8 cellular contexts compared by ENCODE assay signal in the genomic region with DNA sequence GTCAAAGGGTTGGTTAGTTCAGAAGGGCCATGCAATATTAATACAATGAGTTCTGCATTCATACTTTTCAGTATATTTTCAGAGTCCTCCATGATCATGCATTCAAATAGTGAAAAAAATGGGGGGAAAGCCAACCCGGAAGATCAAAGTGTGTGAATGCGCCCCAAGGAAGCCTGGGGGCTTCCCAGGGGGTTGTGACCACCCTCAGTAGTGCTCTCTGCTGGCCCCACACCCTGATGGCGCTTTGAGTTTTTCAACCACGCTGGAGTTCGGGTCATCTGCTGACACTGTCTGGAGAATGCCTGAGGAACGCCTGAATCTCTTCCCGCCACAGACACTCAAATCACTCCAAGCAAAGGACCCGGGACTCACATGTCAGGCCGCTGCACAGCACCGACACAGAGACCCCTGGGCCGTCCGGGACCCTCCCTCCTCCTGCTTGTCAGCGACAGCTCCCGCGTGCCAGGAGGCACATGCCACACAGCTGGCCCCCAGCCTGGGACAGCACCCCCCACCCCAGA. TPM values are rescaled to one million over a fixed set of nuclear protein-coding genes. Genes with fewer than 3 reads are reported as not detected.
A peak's percentile ranks its signal among the peaks of the same experiment; 100 is the strongest.
DNase-seq lines count a peak whose midpoint lies in the region; ATAC-seq and TF ChIP-seq lines count a peak whose summit lies in the region.

No MANE protein-coding gene starts in this region.

- peaks cover 17% of the 10 kb centered on the region for H3K27me3 ChIP-seq in iPS-18a (ENCODE audit: control insufficient read depth, insufficient read depth, low read length)
- peaks cover 0 to 26% (median 0%) of the 10 kb centered on the region in 7 donors for H3K27me3 ChIP-seq in spleen (replicated peaks in 1 of 7)

- H3K4me1 ChIP-seq in iPS-18a (ENCODE audit: control insufficient read depth, low read depth, low read length) (peaks cover 17% of the 10 kb centered on the region), spleen (peaks cover 43 to 85% (median 66%) of the 10 kb centered on the region in 6 donors)

- peaks cover 3% of the 10 kb centered on the region for H3K36me3 Mint-ChIP-seq in WTC11

- 2 to 11% (median 3%) methylated on average over 15 of the region's 15 CpGs for WGBS in spleen, 5 donors

- no peaks in the 10 kb centered on the region for H3K36me3 ChIP-seq in iPS-18a (ENCODE audit: control insufficient read depth, low read depth, low read length)
- peaks cover 0 to 5% (median 0%) of the 10 kb centered on the region in 6 donors for H3K36me3 ChIP-seq in spleen

- CTCF ChIA-PET in WTC11 (lab: Charles Lee) = interaction anchor here (0.6 to 2.9 kb wide), 13 partner anchors 9 to 351 kb away, joined by 3 to 13 read pairs (median 4); no protein-coding TSS in a partner anchor

- H3K4me3 ChIP-seq in iPS-18a (ENCODE audit: low read length) = peak overlapping the region; percentile 67
- H3K4me3 ChIP-seq in spleen = peak overlapping the region; percentile 50 to 86 (median 60)

- H3K27me3 Mint-ChIP-seq in WTC11 (ENCODE audit: low read depth) = peaks cover 40% of the 10 kb centered on the region

- TF ChIP-seq CTCF in WTC11 (IDR thresholded peaks at IDR 0.05) = no peak
- no peak for TF ChIP-seq CTCF in spleen (IDR thresholded peaks at IDR 0.05 in 8 of 11, conservative IDR thresholded peaks at IDR 0.05 in 3 of 11)

- H3K9ac ChIP-seq in iPS-18a (ENCODE audit: low read length) = peak overlapping the region; percentile 73

- POLR2A ChIA-PET in WTC11 (lab: Charles Lee) = no interaction called here

- H3K27ac Mint-ChIP-seq in WTC11 = peak overlapping the region; percentile 10; the same call in 1 of the 2 replicates

- ATAC-seq in WTC11 = no peak; the same call in 1 of the 2 replicates
- no peak for ATAC-seq in GM18519 (IDR thresholded peaks at IDR 0.05; ENCODE audit: low FRiP score, unreplicated experiment)
- no peak for ATAC-seq in GM21528 (IDR thresholded peaks at IDR 0.05; ENCODE audit: low FRiP score, unreplicated experiment)
- ATAC-seq in HG03025 (IDR thresholded peaks at IDR 0.05; ENCODE audit: low FRiP score, unreplicated experiment) = no peak

- H3K9me3 ChIP-seq in iPS-18a (ENCODE audit: control insufficient read depth, low read depth, low read length) = no peaks in the 10 kb centered on the region
- H3K9me3 ChIP-seq in spleen = no peaks in the 10 kb centered on the region

- H3K27ac ChIP-seq in iPS-18a (ENCODE audit: low read length) = no peak overlapping the region
- peak overlapping the region; percentile 70 to 93 (median 90) for H3K27ac ChIP-seq in spleen

- peaks cover 7% of the 10 kb centered on the region for H3K9me3 Mint-ChIP-seq in WTC11

- H3K4me1 Mint-ChIP-seq in WTC11 = peaks cover 62% of the 10 kb centered on the region

- peak; percentile 46 for DNase-seq in HT-29 (ENCODE audit: low spot score)
- no peak for DNase-seq in WTC11 (ENCODE audit: low spot score)
- no peak for DNase-seq in spleen
- no peak for DNase-seq in NCI-H1105 (lab: John Stamatoyannopoulos, UW)

- TF ChIP-seq POLR2A in spleen (IDR thresholded peaks at IDR 0.05) = no peak

- H3K4me3 Mint-ChIP-seq in WTC11 = peak overlapping the region; percentile 85

- intact Hi-C loops in spleen (cut with DNase I; ENCODE audit: low total_unique reads) = no loop called here

TF ChIP-seq in WTC11, 78 proteins besides CTCF, POLR2A, EP300 and RAD21 (continues in another document):
- TF ChIP-seq, protein P1, sequence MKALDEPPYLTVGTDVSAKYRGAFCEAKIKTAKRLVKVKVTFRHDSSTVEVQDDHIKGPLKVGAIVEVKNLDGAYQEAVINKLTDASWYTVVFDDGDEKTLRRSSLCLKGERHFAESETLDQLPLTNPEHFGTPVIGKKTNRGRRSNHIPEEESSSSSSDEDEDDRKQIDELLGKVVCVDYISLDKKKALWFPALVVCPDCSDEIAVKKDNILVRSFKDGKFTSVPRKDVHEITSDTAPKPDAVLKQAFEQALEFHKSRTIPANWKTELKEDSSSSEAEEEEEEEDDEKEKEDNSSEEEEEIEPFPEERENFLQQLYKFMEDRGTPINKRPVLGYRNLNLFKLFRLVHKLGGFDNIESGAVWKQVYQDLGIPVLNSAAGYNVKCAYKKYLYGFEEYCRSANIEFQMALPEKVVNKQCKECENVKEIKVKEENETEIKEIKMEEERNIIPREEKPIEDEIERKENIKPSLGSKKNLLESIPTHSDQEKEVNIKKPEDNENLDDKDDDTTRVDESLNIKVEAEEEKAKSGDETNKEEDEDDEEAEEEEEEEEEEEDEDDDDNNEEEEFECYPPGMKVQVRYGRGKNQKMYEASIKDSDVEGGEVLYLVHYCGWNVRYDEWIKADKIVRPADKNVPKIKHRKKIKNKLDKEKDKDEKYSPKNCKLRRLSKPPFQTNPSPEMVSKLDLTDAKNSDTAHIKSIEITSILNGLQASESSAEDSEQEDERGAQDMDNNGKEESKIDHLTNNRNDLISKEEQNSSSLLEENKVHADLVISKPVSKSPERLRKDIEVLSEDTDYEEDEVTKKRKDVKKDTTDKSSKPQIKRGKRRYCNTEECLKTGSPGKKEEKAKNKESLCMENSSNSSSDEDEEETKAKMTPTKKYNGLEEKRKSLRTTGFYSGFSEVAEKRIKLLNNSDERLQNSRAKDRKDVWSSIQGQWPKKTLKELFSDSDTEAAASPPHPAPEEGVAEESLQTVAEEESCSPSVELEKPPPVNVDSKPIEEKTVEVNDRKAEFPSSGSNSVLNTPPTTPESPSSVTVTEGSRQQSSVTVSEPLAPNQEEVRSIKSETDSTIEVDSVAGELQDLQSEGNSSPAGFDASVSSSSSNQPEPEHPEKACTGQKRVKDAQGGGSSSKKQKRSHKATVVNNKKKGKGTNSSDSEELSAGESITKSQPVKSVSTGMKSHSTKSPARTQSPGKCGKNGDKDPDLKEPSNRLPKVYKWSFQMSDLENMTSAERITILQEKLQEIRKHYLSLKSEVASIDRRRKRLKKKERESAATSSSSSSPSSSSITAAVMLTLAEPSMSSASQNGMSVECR (CRISPR knock-in tag; IDR thresholded peaks at IDR 0.05; ENCODE audit: borderline replicate concordance) = no peak
- TF ChIP-seq RORB (CRISPR knock-in tag; IDR thresholded peaks at IDR 0.05) = no peak
- TF ChIP-seq NFYB (CRISPR knock-in tag; conservative IDR thresholded peaks at IDR 0.05; ENCODE audit: low read depth) = no peak
- no peak for TF ChIP-seq IRF2 (CRISPR knock-in tag; IDR thresholded peaks at IDR 0.05; ENCODE audit: borderline replicate concordance, low read depth)
- TF ChIP-seq ZBTB21 (CRISPR knock-in tag; IDR thresholded peaks at IDR 0.05; ENCODE audit: borderline replicate concordance) = no peak
- TF ChIP-seq, protein P2, sequence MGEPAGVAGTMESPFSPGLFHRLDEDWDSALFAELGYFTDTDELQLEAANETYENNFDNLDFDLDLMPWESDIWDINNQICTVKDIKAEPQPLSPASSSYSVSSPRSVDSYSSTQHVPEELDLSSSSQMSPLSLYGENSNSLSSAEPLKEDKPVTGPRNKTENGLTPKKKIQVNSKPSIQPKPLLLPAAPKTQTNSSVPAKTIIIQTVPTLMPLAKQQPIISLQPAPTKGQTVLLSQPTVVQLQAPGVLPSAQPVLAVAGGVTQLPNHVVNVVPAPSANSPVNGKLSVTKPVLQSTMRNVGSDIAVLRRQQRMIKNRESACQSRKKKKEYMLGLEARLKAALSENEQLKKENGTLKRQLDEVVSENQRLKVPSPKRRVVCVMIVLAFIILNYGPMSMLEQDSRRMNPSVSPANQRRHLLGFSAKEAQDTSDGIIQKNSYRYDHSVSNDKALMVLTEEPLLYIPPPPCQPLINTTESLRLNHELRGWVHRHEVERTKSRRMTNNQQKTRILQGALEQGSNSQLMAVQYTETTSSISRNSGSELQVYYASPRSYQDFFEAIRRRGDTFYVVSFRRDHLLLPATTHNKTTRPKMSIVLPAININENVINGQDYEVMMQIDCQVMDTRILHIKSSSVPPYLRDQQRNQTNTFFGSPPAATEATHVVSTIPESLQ (CRISPR knock-in tag; IDR thresholded peaks at IDR 0.05) = no peak
- TF ChIP-seq, protein P3, sequence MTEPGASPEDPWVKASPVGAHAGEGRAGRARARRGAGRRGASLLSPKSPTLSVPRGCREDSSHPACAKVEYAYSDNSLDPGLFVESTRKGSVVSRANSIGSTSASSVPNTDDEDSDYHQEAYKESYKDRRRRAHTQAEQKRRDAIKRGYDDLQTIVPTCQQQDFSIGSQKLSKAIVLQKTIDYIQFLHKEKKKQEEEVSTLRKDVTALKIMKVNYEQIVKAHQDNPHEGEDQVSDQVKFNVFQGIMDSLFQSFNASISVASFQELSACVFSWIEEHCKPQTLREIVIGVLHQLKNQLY (CRISPR knock-in tag; IDR thresholded peaks at IDR 0.05) = no peak
- no peak for TF ChIP-seq ZNF671 (CRISPR knock-in tag; IDR thresholded peaks at IDR 0.05)
- TF ChIP-seq TCF7 (CRISPR knock-in tag; IDR thresholded peaks at IDR 0.05; ENCODE audit: low read depth) = no peak
- no peak for TF ChIP-seq NR3C1 (CRISPR knock-in tag; conservative IDR thresholded peaks at IDR 0.05; ENCODE audit: low read depth)
- TF ChIP-seq, protein P4, sequence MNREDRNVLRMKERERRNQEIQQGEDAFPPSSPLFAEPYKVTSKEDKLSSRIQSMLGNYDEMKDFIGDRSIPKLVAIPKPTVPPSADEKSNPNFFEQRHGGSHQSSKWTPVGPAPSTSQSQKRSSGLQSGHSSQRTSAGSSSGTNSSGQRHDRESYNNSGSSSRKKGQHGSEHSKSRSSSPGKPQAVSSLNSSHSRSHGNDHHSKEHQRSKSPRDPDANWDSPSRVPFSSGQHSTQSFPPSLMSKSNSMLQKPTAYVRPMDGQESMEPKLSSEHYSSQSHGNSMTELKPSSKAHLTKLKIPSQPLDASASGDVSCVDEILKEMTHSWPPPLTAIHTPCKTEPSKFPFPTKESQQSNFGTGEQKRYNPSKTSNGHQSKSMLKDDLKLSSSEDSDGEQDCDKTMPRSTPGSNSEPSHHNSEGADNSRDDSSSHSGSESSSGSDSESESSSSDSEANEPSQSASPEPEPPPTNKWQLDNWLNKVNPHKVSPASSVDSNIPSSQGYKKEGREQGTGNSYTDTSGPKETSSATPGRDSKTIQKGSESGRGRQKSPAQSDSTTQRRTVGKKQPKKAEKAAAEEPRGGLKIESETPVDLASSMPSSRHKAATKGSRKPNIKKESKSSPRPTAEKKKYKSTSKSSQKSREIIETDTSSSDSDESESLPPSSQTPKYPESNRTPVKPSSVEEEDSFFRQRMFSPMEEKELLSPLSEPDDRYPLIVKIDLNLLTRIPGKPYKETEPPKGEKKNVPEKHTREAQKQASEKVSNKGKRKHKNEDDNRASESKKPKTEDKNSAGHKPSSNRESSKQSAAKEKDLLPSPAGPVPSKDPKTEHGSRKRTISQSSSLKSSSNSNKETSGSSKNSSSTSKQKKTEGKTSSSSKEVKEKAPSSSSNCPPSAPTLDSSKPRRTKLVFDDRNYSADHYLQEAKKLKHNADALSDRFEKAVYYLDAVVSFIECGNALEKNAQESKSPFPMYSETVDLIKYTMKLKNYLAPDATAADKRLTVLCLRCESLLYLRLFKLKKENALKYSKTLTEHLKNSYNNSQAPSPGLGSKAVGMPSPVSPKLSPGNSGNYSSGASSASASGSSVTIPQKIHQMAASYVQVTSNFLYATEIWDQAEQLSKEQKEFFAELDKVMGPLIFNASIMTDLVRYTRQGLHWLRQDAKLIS (CRISPR knock-in tag; IDR thresholded peaks at IDR 0.05; ENCODE audit: borderline replicate concordance) = no peak

RNA-seq across cellular contexts. Expression of a gene that starts 1.0 kb away (rescaled TPM):
- total RNA-seq in HT-29 (2014; rRNA removed; shearing (Covaris generic)) = 32.2 and 45.2 TPM in 2 replicates
- 28.3 to 37.7 TPM (median 29.6 TPM) in 3 replicates for total RNA-seq in WTC11 (2021)
- 100 to 1,000 TPM; 122 to 247 (median 152) TPM for total RNA-seq in spleen
- 10 to 100 TPM; 17.7 to 31.4 (median 20.9) TPM for polyA plus RNA-seq in spleen
